Comparison of ENCODE assay signal across 10 cellular contexts in genomic region chr1:15803380-15803779, GRCh38. TPM values are rescaled to one million over a fixed set of nuclear protein-coding genes. Genes with fewer than 3 reads are reported as not detected.
DNase-seq lines count a peak whose midpoint lies in the region; ATAC-seq and TF ChIP-seq lines count a peak whose summit lies in the region.
"Had no signal": no experiment of that assay in that cellular context is flagged by ENCODE, and none has a peak within 500 bp of the region (broad histone marks: within the 10 kb centered on the region; RNA-seq: fewer than 3 reads in every experiment).

No MANE protein-coding gene starts in this region.

- H3K4me3 ChIP-seq in KMS-11 (IDR thresholded peaks at IDR 0.05; ENCODE audit: insufficient read depth, low read depth, low read length): no peak overlapping the region

- peaks cover 14% of the 10 kb centered on the region for H3K27me3 Mint-ChIP-seq in activated naive CD8-positive, alpha-beta T cell treated with anti-CD3 and anti-CD28 coated beads for 36 hours

- no peak overlapping the region for H3K9ac ChIP-seq in KMS-11

- no peak overlapping the region for H3K4me3 Mint-ChIP-seq in activated naive CD8-positive, alpha-beta T cell treated with anti-CD3 and anti-CD28 coated beads for 36 hours
- H3K4me3 Mint-ChIP-seq: stimulated activated naive CD8-positive, alpha-beta T cell treated with anti-CD3 and anti-CD28 coated beads, Interleukin-15, Interleukin-2, amounts not matched to agents 100 ng/mL and 50 ng/mL, for 24 hours; T-cell had no signal

- TF ChIP-seq CTCF in KMS-11 (conservative IDR thresholded peaks at IDR 0.05; ENCODE audit: low read depth, low read length): peak; percentile 39; the same call in 1 of the 2 replicates

- H3K4me1 Mint-ChIP-seq in activated naive CD8-positive, alpha-beta T cell treated with anti-CD3 and anti-CD28 coated beads for 36 hours: peaks cover 3% of the 10 kb centered on the region
- H3K4me1 Mint-ChIP-seq: T-cell had no signal

- peaks cover 16% of the 10 kb centered on the region for H3K4me1 ChIP-seq in KMS-11 (ENCODE audit: low read depth, poor library complexity, severe bottlenecking)

- no peaks in the 10 kb centered on the region for H4K20me1 ChIP-seq in KMS-11 (ENCODE audit: insufficient read depth)

- H3K27ac Mint-ChIP-seq in activated naive CD8-positive, alpha-beta T cell treated with anti-CD3 and anti-CD28 coated beads for 36 hours: no peak overlapping the region
- H3K27ac Mint-ChIP-seq: stimulated activated naive CD8-positive, alpha-beta T cell treated with anti-CD3 and anti-CD28 coated beads, Interleukin-15, Interleukin-2, amounts not matched to agents 100 ng/mL and 50 ng/mL, for 24 hours; T-cell had no signal

- no peak for ATAC-seq in GM18909 (IDR thresholded peaks at IDR 0.05; ENCODE audit: poor library complexity, unreplicated experiment)
- ATAC-seq in HG03354 (IDR thresholded peaks at IDR 0.05; ENCODE audit: poor library complexity, severe bottlenecking, unreplicated experiment): no peak
- no peak for ATAC-seq in GM18498 (IDR thresholded peaks at IDR 0.05; ENCODE audit: unreplicated experiment)

- H2AFZ ChIP-seq in KMS-11 (ENCODE audit: low read depth): no peak overlapping the region

- no peaks in the 10 kb centered on the region for H3K36me3 ChIP-seq in KMS-11 (ENCODE audit: insufficient read depth)

- H3K36me3 Mint-ChIP-seq in activated naive CD8-positive, alpha-beta T cell treated with anti-CD3 and anti-CD28 coated beads for 36 hours: no peaks in the 10 kb centered on the region
- H3K36me3 Mint-ChIP-seq: T-cell had no signal

- no peaks in the 10 kb centered on the region for H3K79me2 ChIP-seq in KMS-11 (ENCODE audit: insufficient read depth, low read depth)

- H3K4me2 ChIP-seq in KMS-11: no peak overlapping the region

- H3K9me3 Mint-ChIP-seq in activated naive CD8-positive, alpha-beta T cell treated with anti-CD3 and anti-CD28 coated beads for 36 hours: no peaks in the 10 kb centered on the region
- H3K9me3 Mint-ChIP-seq: stimulated activated naive CD8-positive, alpha-beta T cell treated with anti-CD3 and anti-CD28 coated beads, Interleukin-15, Interleukin-2, amounts not matched to agents 100 ng/mL and 50 ng/mL, for 24 hours; T-cell had no signal

- no peaks in the 10 kb centered on the region for H3K27me3 ChIP-seq in KMS-11 (ENCODE audit: insufficient read depth, low read depth)

- H3K27ac ChIP-seq in KMS-11: no peak overlapping the region

- DNase-seq in NCI-H1436 (lab: John Stamatoyannopoulos, UW): peak; percentile 12
- no peak for DNase-seq in NCI-H1436 treated with DMSO at 0.1 percent for 48 hours (lab: John Stamatoyannopoulos, UW)
- peak; percentile 11 for DNase-seq in activated naive CD8-positive, alpha-beta T cell treated with anti-CD3 and anti-CD28 coated beads for 36 hours
- peak; percentile 37 for DNase-seq in medulla oblongata (ENCODE audit: extremely low spot score)

RNA-seq across cellular contexts. Expression of gene UQCRHL, which starts 4.1 kb away (rescaled TPM):
- 1 to 10 TPM; 1.9 to 2.0 TPM for total RNA-seq in activated naive CD8-positive, alpha-beta T cell treated with anti-CD3 and anti-CD28 coated beads for 36 hours

RNA-seq across cellular contexts. Expression of gene SPEN, which starts 44.1 kb away (rescaled TPM):
- total RNA-seq in activated naive CD8-positive, alpha-beta T cell treated with anti-CD3 and anti-CD28 coated beads for 36 hours: 10 to 100 TPM; 49.3 to 51.9 TPM

RNA-seq across cellular contexts. Expression of gene FBLIM1, which starts 44.8 kb away (rescaled TPM):
- not detected for total RNA-seq in activated naive CD8-positive, alpha-beta T cell treated with anti-CD3 and anti-CD28 coated beads for 36 hours
